ENCODE assay signal across 1 cellular context in the genomic region with DNA sequence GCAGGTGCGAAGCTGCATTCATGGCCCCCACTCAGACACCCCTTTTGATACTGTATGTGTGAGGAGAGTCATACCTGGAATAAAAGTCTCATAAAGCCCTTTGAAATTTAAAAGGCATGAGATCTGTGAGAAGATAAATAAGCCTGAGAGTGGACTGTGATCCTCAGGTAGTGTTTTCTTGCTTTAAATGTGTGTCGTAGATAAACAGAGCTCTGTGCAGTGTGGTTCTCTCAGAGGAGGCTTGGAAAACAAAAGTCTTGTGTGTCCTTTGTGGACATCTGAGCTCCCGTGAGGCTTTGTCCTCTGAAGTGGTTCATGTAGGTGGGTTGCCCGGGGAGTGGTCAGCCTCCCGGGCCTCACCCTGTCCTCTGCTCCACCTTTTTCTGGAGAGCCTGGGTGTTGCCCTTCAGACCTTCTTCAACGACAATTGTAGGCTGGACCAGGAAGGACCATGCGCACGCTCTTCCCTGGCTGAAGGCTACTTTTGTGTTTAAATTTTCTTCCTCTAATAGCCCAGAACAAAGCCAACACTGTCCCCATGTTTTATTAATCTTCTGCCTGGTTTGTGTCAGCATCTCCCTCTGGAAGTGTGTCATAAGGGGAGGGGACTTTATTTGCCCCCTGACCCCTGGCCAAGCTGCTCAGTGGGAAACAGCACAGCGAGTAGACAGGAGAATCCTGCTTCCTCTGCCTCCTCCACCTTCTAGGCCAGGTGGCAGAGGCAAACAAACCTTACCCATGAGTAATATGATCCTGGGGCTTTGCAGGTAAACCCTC.
TF ChIP-seq lines count a peak whose summit lies in the region.

No MANE protein-coding gene starts in this region.

TF ChIP-seq in HepG2, 621 proteins besides CTCF, POLR2A, EP300 and RAD21 (continued from another document and continues in another):
- TF ChIP-seq, protein P1, sequence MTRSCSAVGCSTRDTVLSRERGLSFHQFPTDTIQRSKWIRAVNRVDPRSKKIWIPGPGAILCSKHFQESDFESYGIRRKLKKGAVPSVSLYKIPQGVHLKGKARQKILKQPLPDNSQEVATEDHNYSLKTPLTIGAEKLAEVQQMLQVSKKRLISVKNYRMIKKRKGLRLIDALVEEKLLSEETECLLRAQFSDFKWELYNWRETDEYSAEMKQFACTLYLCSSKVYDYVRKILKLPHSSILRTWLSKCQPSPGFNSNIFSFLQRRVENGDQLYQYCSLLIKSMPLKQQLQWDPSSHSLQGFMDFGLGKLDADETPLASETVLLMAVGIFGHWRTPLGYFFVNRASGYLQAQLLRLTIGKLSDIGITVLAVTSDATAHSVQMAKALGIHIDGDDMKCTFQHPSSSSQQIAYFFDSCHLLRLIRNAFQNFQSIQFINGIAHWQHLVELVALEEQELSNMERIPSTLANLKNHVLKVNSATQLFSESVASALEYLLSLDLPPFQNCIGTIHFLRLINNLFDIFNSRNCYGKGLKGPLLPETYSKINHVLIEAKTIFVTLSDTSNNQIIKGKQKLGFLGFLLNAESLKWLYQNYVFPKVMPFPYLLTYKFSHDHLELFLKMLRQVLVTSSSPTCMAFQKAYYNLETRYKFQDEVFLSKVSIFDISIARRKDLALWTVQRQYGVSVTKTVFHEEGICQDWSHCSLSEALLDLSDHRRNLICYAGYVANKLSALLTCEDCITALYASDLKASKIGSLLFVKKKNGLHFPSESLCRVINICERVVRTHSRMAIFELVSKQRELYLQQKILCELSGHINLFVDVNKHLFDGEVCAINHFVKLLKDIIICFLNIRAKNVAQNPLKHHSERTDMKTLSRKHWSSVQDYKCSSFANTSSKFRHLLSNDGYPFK (CRISPR knock-in tag; IDR thresholded peaks at IDR 0.05; ENCODE audit: borderline replicate concordance): peak; percentile 22; the same call in 1 of the 2 replicates
- TF ChIP-seq ZFP90 (CRISPR knock-in tag; IDR thresholded peaks at IDR 0.05; ENCODE audit: borderline replicate concordance): peak; percentile 65; the same call in 1 of the 2 replicates
- TF ChIP-seq ZNF232 (CRISPR knock-in tag; IDR thresholded peaks at IDR 0.05; ENCODE audit: borderline replicate concordance): peak; percentile 84; the same call in 1 of the 2 replicates
- no peak for TF ChIP-seq RFX5 (IDR thresholded peaks at IDR 0.05; ENCODE audit: low read depth, low read length)
- peak; percentile 58; the same call in 1 of the 2 replicates for TF ChIP-seq ETV5 (CRISPR knock-in tag; IDR thresholded peaks at IDR 0.05; ENCODE audit: borderline replicate concordance)
- TF ChIP-seq ZNF7 (CRISPR knock-in tag; IDR thresholded peaks at IDR 0.05): no peak
- TF ChIP-seq, protein P2, sequence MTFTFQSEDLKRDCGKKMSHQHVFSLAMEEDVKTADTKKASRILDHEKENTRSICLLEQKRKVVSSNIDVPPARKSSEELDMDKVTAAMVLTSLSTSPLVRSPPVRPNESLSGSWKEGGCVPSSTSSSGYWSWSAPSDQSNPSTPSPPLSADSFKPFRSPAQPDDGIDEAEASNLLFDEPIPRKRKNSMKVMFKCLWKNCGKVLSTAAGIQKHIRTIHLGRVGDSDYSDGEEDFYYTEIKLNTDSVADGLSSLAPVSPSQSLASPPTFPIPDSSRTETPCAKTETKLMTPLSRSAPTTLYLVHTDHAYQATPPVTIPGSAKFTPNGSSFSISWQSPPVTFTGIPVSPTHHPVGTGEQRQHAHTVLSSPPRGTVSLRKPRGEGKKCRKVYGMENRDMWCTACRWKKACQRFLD (CRISPR knock-in tag; IDR thresholded peaks at IDR 0.05; ENCODE audit: borderline replicate concordance): no peak; the same call in 1 of the 2 replicates
- TF ChIP-seq, protein P3, sequence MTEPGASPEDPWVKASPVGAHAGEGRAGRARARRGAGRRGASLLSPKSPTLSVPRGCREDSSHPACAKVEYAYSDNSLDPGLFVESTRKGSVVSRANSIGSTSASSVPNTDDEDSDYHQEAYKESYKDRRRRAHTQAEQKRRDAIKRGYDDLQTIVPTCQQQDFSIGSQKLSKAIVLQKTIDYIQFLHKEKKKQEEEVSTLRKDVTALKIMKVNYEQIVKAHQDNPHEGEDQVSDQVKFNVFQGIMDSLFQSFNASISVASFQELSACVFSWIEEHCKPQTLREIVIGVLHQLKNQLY (CRISPR knock-in tag; IDR thresholded peaks at IDR 0.05): no peak; the same call in 1 of the 2 replicates
- no peak for TF ChIP-seq ZZZ3 (CRISPR knock-in tag; IDR thresholded peaks at IDR 0.05; ENCODE audit: borderline replicate concordance)
- no peak for TF ChIP-seq ZNF207 (IDR thresholded peaks at IDR 0.05; ENCODE audit: borderline replicate concordance)
- peak; percentile 77 for TF ChIP-seq KAT8 (CRISPR knock-in tag; IDR thresholded peaks at IDR 0.05)
- TF ChIP-seq, protein P4, sequence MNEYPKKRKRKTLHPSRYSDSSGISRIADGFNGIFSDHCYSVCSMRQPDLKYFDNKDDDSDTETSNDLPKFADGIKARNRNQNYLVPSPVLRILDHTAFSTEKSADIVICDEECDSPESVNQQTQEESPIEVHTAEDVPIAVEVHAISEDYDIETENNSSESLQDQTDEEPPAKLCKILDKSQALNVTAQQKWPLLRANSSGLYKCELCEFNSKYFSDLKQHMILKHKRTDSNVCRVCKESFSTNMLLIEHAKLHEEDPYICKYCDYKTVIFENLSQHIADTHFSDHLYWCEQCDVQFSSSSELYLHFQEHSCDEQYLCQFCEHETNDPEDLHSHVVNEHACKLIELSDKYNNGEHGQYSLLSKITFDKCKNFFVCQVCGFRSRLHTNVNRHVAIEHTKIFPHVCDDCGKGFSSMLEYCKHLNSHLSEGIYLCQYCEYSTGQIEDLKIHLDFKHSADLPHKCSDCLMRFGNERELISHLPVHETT (CRISPR knock-in tag; conservative IDR thresholded peaks at IDR 0.05): no peak; the same call in 1 of the 2 replicates
- TF ChIP-seq SMAD3 (CRISPR knock-in tag; IDR thresholded peaks at IDR 0.05): peak; percentile 74; the same call in 1 of the 2 replicates
- peak; percentile 98 for TF ChIP-seq SOX13 (IDR thresholded peaks at IDR 0.05)
- TF ChIP-seq SOX13 (CRISPR knock-in tag; conservative IDR thresholded peaks at IDR 0.05 in 1 of 2, IDR thresholded peaks at IDR 0.05 in 1 of 2): peak in 1 of 2 experiments; percentile 98; a peak in 2 of 4 replicates
- TF ChIP-seq NR2C2 (CRISPR knock-in tag; IDR thresholded peaks at IDR 0.05; ENCODE audit: borderline replicate concordance): peak; percentile 91
- peak; percentile 47; the same call in 1 of the 2 replicates for TF ChIP-seq KDM2A (CRISPR knock-in tag; IDR thresholded peaks at IDR 0.05; ENCODE audit: borderline replicate concordance, low read depth)
- TF ChIP-seq, protein P5, sequence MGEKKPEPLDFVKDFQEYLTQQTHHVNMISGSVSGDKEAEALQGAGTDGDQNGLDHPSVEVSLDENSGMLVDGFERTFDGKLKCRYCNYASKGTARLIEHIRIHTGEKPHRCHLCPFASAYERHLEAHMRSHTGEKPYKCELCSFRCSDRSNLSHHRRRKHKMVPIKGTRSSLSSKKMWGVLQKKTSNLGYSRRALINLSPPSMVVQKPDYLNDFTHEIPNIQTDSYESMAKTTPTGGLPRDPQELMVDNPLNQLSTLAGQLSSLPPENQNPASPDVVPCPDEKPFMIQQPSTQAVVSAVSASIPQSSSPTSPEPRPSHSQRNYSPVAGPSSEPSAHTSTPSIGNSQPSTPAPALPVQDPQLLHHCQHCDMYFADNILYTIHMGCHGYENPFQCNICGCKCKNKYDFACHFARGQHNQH (CRISPR knock-in tag; IDR thresholded peaks at IDR 0.05): peak; percentile 74
- peak; percentile 78 for TF ChIP-seq XRCC5 (optimal IDR thresholded peaks at IDR 0.05; ENCODE audit: low read length)
- TF ChIP-seq, protein P6, sequence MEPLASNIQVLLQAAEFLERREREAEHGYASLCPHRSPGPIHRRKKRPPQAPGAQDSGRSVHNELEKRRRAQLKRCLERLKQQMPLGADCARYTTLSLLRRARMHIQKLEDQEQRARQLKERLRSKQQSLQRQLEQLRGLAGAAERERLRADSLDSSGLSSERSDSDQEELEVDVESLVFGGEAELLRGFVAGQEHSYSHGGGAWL (CRISPR knock-in tag; IDR thresholded peaks at IDR 0.05): peak; percentile 35
- TF ChIP-seq, protein P7, sequence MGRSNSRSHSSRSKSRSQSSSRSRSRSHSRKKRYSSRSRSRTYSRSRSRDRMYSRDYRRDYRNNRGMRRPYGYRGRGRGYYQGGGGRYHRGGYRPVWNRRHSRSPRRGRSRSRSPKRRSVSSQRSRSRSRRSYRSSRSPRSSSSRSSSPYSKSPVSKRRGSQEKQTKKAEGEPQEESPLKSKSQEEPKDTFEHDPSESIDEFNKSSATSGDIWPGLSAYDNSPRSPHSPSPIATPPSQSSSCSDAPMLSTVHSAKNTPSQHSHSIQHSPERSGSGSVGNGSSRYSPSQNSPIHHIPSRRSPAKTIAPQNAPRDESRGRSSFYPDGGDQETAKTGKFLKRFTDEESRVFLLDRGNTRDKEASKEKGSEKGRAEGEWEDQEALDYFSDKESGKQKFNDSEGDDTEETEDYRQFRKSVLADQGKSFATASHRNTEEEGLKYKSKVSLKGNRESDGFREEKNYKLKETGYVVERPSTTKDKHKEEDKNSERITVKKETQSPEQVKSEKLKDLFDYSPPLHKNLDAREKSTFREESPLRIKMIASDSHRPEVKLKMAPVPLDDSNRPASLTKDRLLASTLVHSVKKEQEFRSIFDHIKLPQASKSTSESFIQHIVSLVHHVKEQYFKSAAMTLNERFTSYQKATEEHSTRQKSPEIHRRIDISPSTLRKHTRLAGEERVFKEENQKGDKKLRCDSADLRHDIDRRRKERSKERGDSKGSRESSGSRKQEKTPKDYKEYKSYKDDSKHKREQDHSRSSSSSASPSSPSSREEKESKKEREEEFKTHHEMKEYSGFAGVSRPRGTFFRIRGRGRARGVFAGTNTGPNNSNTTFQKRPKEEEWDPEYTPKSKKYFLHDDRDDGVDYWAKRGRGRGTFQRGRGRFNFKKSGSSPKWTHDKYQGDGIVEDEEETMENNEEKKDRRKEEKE (IDR thresholded peaks at IDR 0.05): no peak
- TF ChIP-seq, protein P8, sequence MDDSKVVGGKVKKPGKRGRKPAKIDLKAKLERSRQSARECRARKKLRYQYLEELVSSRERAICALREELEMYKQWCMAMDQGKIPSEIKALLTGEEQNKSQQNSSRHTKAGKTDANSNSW (CRISPR knock-in tag; IDR thresholded peaks at IDR 0.05; ENCODE audit: borderline replicate concordance): no peak
- TF ChIP-seq, protein P9, sequence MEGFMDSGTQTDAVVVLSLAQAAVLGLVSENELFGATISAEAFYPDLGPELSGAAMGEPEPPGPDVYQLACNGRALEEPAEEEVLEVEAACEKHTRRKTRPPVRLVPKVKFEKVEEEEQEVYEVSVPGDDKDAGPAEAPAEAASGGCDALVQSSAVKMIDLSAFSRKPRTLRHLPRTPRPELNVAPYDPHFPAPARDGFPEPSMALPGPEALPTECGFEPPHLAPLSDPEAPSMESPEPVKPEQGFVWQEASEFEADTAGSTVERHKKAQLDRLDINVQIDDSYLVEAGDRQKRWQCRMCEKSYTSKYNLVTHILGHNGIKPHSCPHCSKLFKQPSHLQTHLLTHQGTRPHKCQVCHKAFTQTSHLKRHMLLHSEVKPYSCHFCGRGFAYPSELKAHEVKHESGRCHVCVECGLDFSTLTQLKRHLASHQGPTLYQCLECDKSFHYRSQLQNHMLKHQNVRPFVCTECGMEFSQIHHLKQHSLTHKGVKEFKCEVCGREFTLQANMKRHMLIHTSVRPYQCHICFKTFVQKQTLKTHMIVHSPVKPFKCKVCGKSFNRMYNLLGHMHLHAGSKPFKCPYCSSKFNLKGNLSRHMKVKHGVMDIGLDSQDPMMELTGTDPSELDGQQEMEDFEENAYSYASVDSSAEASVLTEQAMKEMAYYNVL (CRISPR knock-in tag; IDR thresholded peaks at IDR 0.05; ENCODE audit: borderline replicate concordance): peak; percentile 88; the same call in 1 of the 2 replicates
- TF ChIP-seq TAF1 (CRISPR knock-in tag; IDR thresholded peaks at IDR 0.05): peak; percentile 50; the same call in 1 of the 2 replicates
- no peak; the same call in 1 of the 2 replicates for TF ChIP-seq ZNF746 (CRISPR knock-in tag; IDR thresholded peaks at IDR 0.05)
- TF ChIP-seq ZNF124 (CRISPR knock-in tag; IDR thresholded peaks at IDR 0.05): peak; percentile 73; the same call in 1 of the 2 replicates
- 0 out of 2 replicates have a peak, but pooled peaks have one; percentile 25 for TF ChIP-seq HNRNPL (IDR thresholded peaks at IDR 0.05; ENCODE audit: low read depth, low read length)
- TF ChIP-seq ZNF20 (CRISPR knock-in tag; IDR thresholded peaks at IDR 0.05): no peak
- TF ChIP-seq ARNTL (CRISPR knock-in tag; IDR thresholded peaks at IDR 0.05): peak; percentile 66; the same call in 1 of the 2 replicates
- TF ChIP-seq KAT2B (IDR thresholded peaks at IDR 0.05; ENCODE audit: borderline replicate concordance, low read depth, low read length): no peak
- no peak for TF ChIP-seq ATM (IDR thresholded peaks at IDR 0.05; ENCODE audit: borderline replicate concordance)
- TF ChIP-seq, protein P10, sequence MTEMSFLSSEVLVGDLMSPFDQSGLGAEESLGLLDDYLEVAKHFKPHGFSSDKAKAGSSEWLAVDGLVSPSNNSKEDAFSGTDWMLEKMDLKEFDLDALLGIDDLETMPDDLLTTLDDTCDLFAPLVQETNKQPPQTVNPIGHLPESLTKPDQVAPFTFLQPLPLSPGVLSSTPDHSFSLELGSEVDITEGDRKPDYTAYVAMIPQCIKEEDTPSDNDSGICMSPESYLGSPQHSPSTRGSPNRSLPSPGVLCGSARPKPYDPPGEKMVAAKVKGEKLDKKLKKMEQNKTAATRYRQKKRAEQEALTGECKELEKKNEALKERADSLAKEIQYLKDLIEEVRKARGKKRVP (CRISPR knock-in tag; IDR thresholded peaks at IDR 0.05): no peak
- TF ChIP-seq, protein P11, sequence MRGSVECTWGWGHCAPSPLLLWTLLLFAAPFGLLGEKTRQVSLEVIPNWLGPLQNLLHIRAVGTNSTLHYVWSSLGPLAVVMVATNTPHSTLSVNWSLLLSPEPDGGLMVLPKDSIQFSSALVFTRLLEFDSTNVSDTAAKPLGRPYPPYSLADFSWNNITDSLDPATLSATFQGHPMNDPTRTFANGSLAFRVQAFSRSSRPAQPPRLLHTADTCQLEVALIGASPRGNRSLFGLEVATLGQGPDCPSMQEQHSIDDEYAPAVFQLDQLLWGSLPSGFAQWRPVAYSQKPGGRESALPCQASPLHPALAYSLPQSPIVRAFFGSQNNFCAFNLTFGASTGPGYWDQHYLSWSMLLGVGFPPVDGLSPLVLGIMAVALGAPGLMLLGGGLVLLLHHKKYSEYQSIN (CRISPR knock-in tag; IDR thresholded peaks at IDR 0.05; ENCODE audit: borderline replicate concordance): no peak
- TF ChIP-seq HES4 (CRISPR knock-in tag; IDR thresholded peaks at IDR 0.05; ENCODE audit: borderline replicate concordance): no peak
- no peak; the same call in 1 of the 2 replicates for TF ChIP-seq ZNF441 (CRISPR knock-in tag; IDR thresholded peaks at IDR 0.05; ENCODE audit: borderline replicate concordance)
- TF ChIP-seq KDM1A (CRISPR knock-in tag; IDR thresholded peaks at IDR 0.05): peak; percentile 41; the same call in 1 of the 2 replicates
- TF ChIP-seq NFATC3 (CRISPR knock-in tag; IDR thresholded peaks at IDR 0.05): no peak; the same call in 1 of the 2 replicates
- TF ChIP-seq, protein P12, sequence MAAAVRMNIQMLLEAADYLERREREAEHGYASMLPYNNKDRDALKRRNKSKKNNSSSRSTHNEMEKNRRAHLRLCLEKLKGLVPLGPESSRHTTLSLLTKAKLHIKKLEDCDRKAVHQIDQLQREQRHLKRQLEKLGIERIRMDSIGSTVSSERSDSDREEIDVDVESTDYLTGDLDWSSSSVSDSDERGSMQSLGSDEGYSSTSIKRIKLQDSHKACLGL (CRISPR knock-in tag; IDR thresholded peaks at IDR 0.05): 0 out of 2 replicates have a peak, but pooled peaks have one; percentile 25
